ENCODE assay signal across 10 cellular contexts in genomic region chr1:16380868-16381267, GRCh38. TPM values are rescaled to one million over a fixed set of nuclear protein-coding genes. Genes with fewer than 3 reads are reported as not detected.
"Had no signal": no experiment of that assay in that cellular context is flagged by ENCODE, and none has a peak within 500 bp of the region (broad histone marks: within the 10 kb centered on the region; RNA-seq: fewer than 3 reads in every experiment).

No MANE protein-coding gene starts in this region.

- ATAC-seq: GM23338 had no signal

- DNase-seq: H9, HCEC 1CT, HFFc6, KG1 had no signal

- H3K4me2 ChIP-seq: GM23338 had no signal

- H2AFZ ChIP-seq: GM23338 had no signal

- FAIRE-seq: H1, H54, HTR-8/SVneo had no signal

- H3K4me3 ChIP-seq: GM23338 had no signal

RNA-seq across cellular contexts. Expression of gene SPATA21, which starts 56.4 kb away (rescaled TPM):
- total RNA-seq: H1, H9, HT-29 had no signal
- polyA plus RNA-seq: GM23338, H1, IgD-negative memory B cell had no signal
